Comparison of ENCODE assay signal across 18 cellular contexts in genomic region chr3:117609330-117609729, GRCh38.
DNase-seq lines count a peak whose midpoint lies in the region; ATAC-seq, FAIRE-seq and TF ChIP-seq lines count a peak whose summit lies in the region.
"Had no signal": no experiment of that assay in that cellular context is flagged by ENCODE, and none has a peak within 500 bp of the region (broad histone marks: within the 10 kb centered on the region; RNA-seq: fewer than 3 reads in every experiment).

No MANE protein-coding gene starts in this region.

- H4K8ac ChIP-seq in IMR-90 (ENCODE audit: low read depth in 2 of 2, low read length in 2 of 2): no peak overlapping the region

- H2AFZ ChIP-seq in IMR-90 (replicated peaks; ENCODE audit: low read length, poor library complexity): no peak overlapping the region

- no peak for ATAC-seq in IMR-90 (ENCODE audit: low read depth)
- ATAC-seq: GM12878 had no signal

- no peak overlapping the region for H3K18ac ChIP-seq in IMR-90 (ENCODE audit: low read depth, low read length)

- 65% methylated on average over 2 of the region's 4 CpGs; no CpG with 5 or more reads in 1 of the 2 experiments for WGBS in IMR-90 (ENCODE audit: extremely low coverage in 2 of 2, insufficient read length in 1 of 2), 2 experiments
- WGBS in suprapubic skin: 70% methylated on average over 4 of the region's 4 CpGs

- CTCF ChIA-PET in IMR-90 (lab: Yijun Ruan, JAX): no interaction called here

- H3K9ac ChIP-seq in IMR-90 (ENCODE audit: low read depth, low read length): no peak overlapping the region
- H3K9ac ChIP-seq: BLaER1 had no signal

- no peak overlapping the region for H3K4me3 ChIP-seq in IMR-90 (ENCODE audit: insufficient read depth, low read depth, low read length)
- H3K4me3 ChIP-seq in bronchial epithelial cell (ENCODE audit: low read depth, low read length): no peak overlapping the region
- no peak overlapping the region for H3K4me3 ChIP-seq in suprapubic skin
- H3K4me3 ChIP-seq: BLaER1, GM12878 had no signal

- H2BK20ac ChIP-seq in IMR-90 (ENCODE audit: low read depth, low read length): no peak overlapping the region

- H3K9me3 ChIP-seq in IMR-90 (ENCODE audit: control insufficient read depth, insufficient read depth, low read length) (no peaks in the 10 kb centered on the region), suprapubic skin (no peaks in the 10 kb centered on the region)

- TF ChIP-seq POLR2A in IMR-90 (IDR thresholded peaks at IDR 0.05; ENCODE audit: low read depth, low read length) (no peak), suprapubic skin (IDR thresholded peaks at IDR 0.05) (no peak), GM12892 (IDR thresholded peaks at IDR 0.05; ENCODE audit: low read depth, low read length) (no peak), GM12891 (IDR thresholded peaks at IDR 0.05; ENCODE audit: low read depth, low read length) (no peak)

- H3K27me3 ChIP-seq in IMR-90 (ENCODE audit: control insufficient read depth, insufficient read depth, low read length): no peaks in the 10 kb centered on the region
- no peaks in the 10 kb centered on the region for H3K27me3 ChIP-seq in bronchial epithelial cell (ENCODE audit: control insufficient read depth, insufficient read depth, low read length)
- no peaks in the 10 kb centered on the region for H3K27me3 ChIP-seq in suprapubic skin
- H3K27me3 ChIP-seq: BLaER1 had no signal

- H2AK5ac ChIP-seq in IMR-90 (ENCODE audit: low read depth, low read length): no peak overlapping the region

- no peak overlapping the region for H3K4me2 ChIP-seq in IMR-90 (ENCODE audit: low read depth, low read length)
- H3K4me2 ChIP-seq: BLaER1 had no signal

- H3K79me1 ChIP-seq in IMR-90 (ENCODE audit: low read depth in 1 of 2, low read length in 2 of 2): no peaks in the 10 kb centered on the region

- H3K36me3 ChIP-seq in IMR-90 (ENCODE audit: control insufficient read depth, insufficient read depth, low read length) (no peaks in the 10 kb centered on the region), bronchial epithelial cell (ENCODE audit: control insufficient read depth, insufficient read depth, low read length) (no peaks in the 10 kb centered on the region), suprapubic skin (no peaks in the 10 kb centered on the region)
- H3K36me3 ChIP-seq: BLaER1 had no signal

- no peak overlapping the region for H4K91ac ChIP-seq in IMR-90 (ENCODE audit: insufficient read depth, low read depth, low read length)

- no peaks in the 10 kb centered on the region for H4K20me1 ChIP-seq in IMR-90 (ENCODE audit: insufficient read depth, low read length)
- H4K20me1 ChIP-seq: BLaER1 had no signal

- no peak for TF ChIP-seq RAD21 in IMR-90 (IDR thresholded peaks at IDR 0.05; ENCODE audit: low read length)

- no peak overlapping the region for H3K14ac ChIP-seq in IMR-90 (replicated peaks; ENCODE audit: low read depth, low read length)

- dilution Hi-C loops in IMR-90 (cut with HindIII; ENCODE audit: low sequenced_read_pairs, unreplicated experiment): no loop called here

- in situ Hi-C loops in IMR-90 (cut with MboI; ENCODE audit: low sequenced_read_pairs): no loop called here

- no peak overlapping the region for H2AK9ac ChIP-seq in IMR-90 (replicated peaks; ENCODE audit: low read depth, low read length, poor library complexity)

- no peak overlapping the region for H3K4ac ChIP-seq in IMR-90 (ENCODE audit: low read depth, low read length)

- TF ChIP-seq EP300 in suprapubic skin (IDR thresholded peaks at IDR 0.05): no peak

- no peaks in the 10 kb centered on the region for H3K9me1 ChIP-seq in IMR-90 (ENCODE audit: insufficient read depth, low read length)

- no peak overlapping the region for H2BK5ac ChIP-seq in IMR-90 (ENCODE audit: low read depth, low read length, poor library complexity, severe bottlenecking)

- H3K23ac ChIP-seq in IMR-90 (ENCODE audit: low read depth, low read length): no peak overlapping the region

- H3K56ac ChIP-seq in IMR-90 (ENCODE audit: extremely low read depth, insufficient read depth, low read length): no peak overlapping the region

- no peak overlapping the region for H2BK15ac ChIP-seq in IMR-90 (ENCODE audit: low read depth, low read length)

- DNase-seq in IMR-90: no peak
- no peak for DNase-seq in bronchial epithelial cell (ENCODE audit: low read depth)
- no peak for DNase-seq in suprapubic skin (ENCODE audit: low spot score in 2 of 2)
- DNase-seq in NCI-H1048 (lab: John Stamatoyannopoulos, UW): no peak
- DNase-seq in GM12892 (ENCODE audit: insufficient read length): no peak
- no peak for DNase-seq in GM12891 (ENCODE audit: insufficient read length, low spot score)
- DNase-seq in amniotic stem cell (lab: John Stamatoyannopoulos, UW): no peak
- DNase-seq: CD4-positive, alpha-beta T cell; COR-L47; DMS153; DND-41; GOT3; H7; HCEC 1CT had no signal

- intact Hi-C loops in IMR-90 (cut with micrococcal nuclease): no loop called here

- no TSS peak for BruUV-seq in IMR-90 (replicated peaks; lab: Mats Ljungman, UMichigan)

- no peak for TF ChIP-seq CTCF in C4-2B (conservative IDR thresholded peaks at IDR 0.05)
- TF ChIP-seq CTCF in IMR-90 (conservative IDR thresholded peaks at IDR 0.05; ENCODE audit: low read depth, low read length): no peak
- no peak for TF ChIP-seq CTCF in bronchial epithelial cell (IDR thresholded peaks at IDR 0.05; ENCODE audit: insufficient read depth, low read length, severe bottlenecking)
- no peak for TF ChIP-seq CTCF in suprapubic skin (IDR thresholded peaks at IDR 0.05)

- POLR2A ChIA-PET in IMR-90 (lab: Charles Lee; ENCODE audit: unreplicated experiment): no interaction called here

- FAIRE-seq in bronchial epithelial cell (lab: Jason Lieb, UNC) (peak; percentile 7), GM12892 (lab: Jason Lieb, UNC) (no peak), GM12891 (lab: Jason Lieb, UNC) (no peak)
- FAIRE-seq: G401.6, GM12878 had no signal

- no peak overlapping the region for H2BK120ac ChIP-seq in IMR-90 (ENCODE audit: low read depth, low read length)

- H3K27ac ChIP-seq in C4-2B (peak overlapping the region; percentile 20; the same call in 1 of the 2 replicates), IMR-90 (ENCODE audit: insufficient read depth, low read length) (no peak overlapping the region), suprapubic skin (peak overlapping the region; percentile 29)
- H3K27ac ChIP-seq: BLaER1 had no signal

- no peak overlapping the region for H4K5ac ChIP-seq in IMR-90 (ENCODE audit: low read depth, low read length)

- H3K4me1 ChIP-seq in IMR-90 (ENCODE audit: control insufficient read depth, insufficient read depth, low read length): no peaks in the 10 kb centered on the region; the same call in 1 of the 2 replicates
- H3K4me1 ChIP-seq in suprapubic skin: no peaks in the 10 kb centered on the region

TF ChIP-seq in IMR-90, 13 proteins besides CTCF, POLR2A, EP300 and RAD21:
- TF ChIP-seq USF2 (IDR thresholded peaks at IDR 0.05; ENCODE audit: low read depth, low read length): no peak
- TF ChIP-seq MAFK (IDR thresholded peaks at IDR 0.05; ENCODE audit: low read depth, low read length): peak; percentile 92
- TF ChIP-seq BHLHE40 (IDR thresholded peaks at IDR 0.05; ENCODE audit: low read depth, low read length): no peak

TF ChIP-seq in GM12891, 5 proteins besides CTCF, POLR2A, EP300 and RAD21:
- TF ChIP-seq SPI1 (IDR thresholded peaks at IDR 0.05; ENCODE audit: low read depth, low read length): no peak
- TF ChIP-seq POU2F2 (IDR thresholded peaks at IDR 0.05; ENCODE audit: low read depth, low read length): no peak
- TF ChIP-seq POLR2AphosphoS5 (IDR thresholded peaks at IDR 0.05; ENCODE audit: low read depth, low read length): no peak
- TF ChIP-seq PAX5 (IDR thresholded peaks at IDR 0.05; ENCODE audit: insufficient read depth, low read length, severe bottlenecking): no peak
- no peak for TF ChIP-seq TAF1 (IDR thresholded peaks at IDR 0.05; ENCODE audit: low read depth, low read length)
